8 cellular contexts compared by ENCODE assay signal in the genomic region with DNA sequence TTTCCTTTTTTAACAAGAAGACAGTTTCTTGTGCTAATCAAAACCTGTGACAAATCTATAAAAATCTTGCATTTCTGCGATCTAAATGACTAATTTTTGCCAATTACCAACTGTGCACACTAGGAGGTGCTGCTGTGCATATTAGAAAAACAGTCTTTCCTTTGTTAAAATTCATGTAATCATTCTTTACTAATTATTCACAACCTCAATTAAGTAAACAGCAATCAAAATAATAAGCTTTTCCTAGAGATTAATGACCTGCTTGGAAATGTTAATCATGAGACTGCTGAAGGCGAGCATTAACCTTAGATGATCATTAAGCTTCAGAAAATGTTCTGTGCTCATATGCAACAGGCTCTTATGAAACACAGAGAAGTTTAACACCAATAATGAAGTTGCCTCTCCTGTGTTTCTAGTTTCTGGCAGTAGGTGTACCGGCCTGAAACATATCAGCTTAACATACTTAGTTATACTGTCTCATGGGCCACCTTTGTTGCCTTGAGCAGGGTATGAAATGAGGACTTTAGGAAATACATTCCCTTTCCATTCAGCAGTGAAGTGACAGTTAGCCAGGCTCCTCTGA. TPM values are rescaled to one million over a fixed set of nuclear protein-coding genes. Genes with fewer than 3 reads are reported as not detected.
DNase-seq lines count a peak whose midpoint lies in the region; ATAC-seq, FAIRE-seq and TF ChIP-seq lines count a peak whose summit lies in the region.

No MANE protein-coding gene starts in this region.

- CTCF ChIA-PET in BJ (lab: Yijun Ruan, JAX), result interaction anchor here (0.7 to 5.9 kb wide), 26 partner anchors 9 to 184 kb away, joined by 3 to 54 read pairs (median 4); a partner anchor contains a TSS

- peaks cover 20% of the 10 kb centered on the region for H3K4me1 Mint-ChIP-seq in mesothelial cell of epicardium

- H3K4me3 Mint-ChIP-seq in mesothelial cell of epicardium, result no peak overlapping the region

- H3K36me3 Mint-ChIP-seq in mesothelial cell of epicardium, result no peaks in the 10 kb centered on the region

- no peak for ATAC-seq in GM18861 (IDR thresholded peaks at IDR 0.05; ENCODE audit: unreplicated experiment)
- ATAC-seq in GM18498 (IDR thresholded peaks at IDR 0.05; ENCODE audit: unreplicated experiment), result no peak
- ATAC-seq in GM19455 (IDR thresholded peaks at IDR 0.05; ENCODE audit: unreplicated experiment), result no peak

- no peaks in the 10 kb centered on the region for H3K27me3 Mint-ChIP-seq in mesothelial cell of epicardium (ENCODE audit: low read depth)

- H3K36me3 ChIP-seq in BJ (ENCODE audit: control insufficient read depth, insufficient read depth, low read length), result no peaks in the 10 kb centered on the region

- peak overlapping the region; percentile 56 for H3K27ac Mint-ChIP-seq in mesothelial cell of epicardium

- no peak overlapping the region for H3K4me3 ChIP-seq in BJ (ENCODE audit: low read depth, low read length)
- H3K4me3 ChIP-seq in choroid plexus epithelial cell (ENCODE audit: low read depth, low read length), result no peak overlapping the region

- TF ChIP-seq CTCF in BJ (IDR thresholded peaks at IDR 0.05; ENCODE audit: insufficient read depth, low read depth, low read length) (peak; percentile 77), choroid plexus epithelial cell (conservative IDR thresholded peaks at IDR 0.05; ENCODE audit: low read depth, low read length) (peak; percentile 74), mesothelial cell of epicardium (IDR thresholded peaks at IDR 0.05; ENCODE audit: unreplicated experiment) (peak; percentile 79)

- H3K9me3 Mint-ChIP-seq in mesothelial cell of epicardium, result no peaks in the 10 kb centered on the region

- POLR2A ChIA-PET in BJ (lab: Charles Lee), result no interaction called here

- peak; percentile 83 for FAIRE-seq in GM12892 (lab: Jason Lieb, UNC)

- no peaks in the 10 kb centered on the region for H3K27me3 ChIP-seq in BJ (ENCODE audit: control insufficient read depth, insufficient read depth, low read length)

- no peak for TF ChIP-seq POLR2A in GM12892 (IDR thresholded peaks at IDR 0.05; ENCODE audit: low read depth, low read length)

- DNase-seq in BJ (ENCODE audit: low read depth), result peak; percentile 14
- DNase-seq in GM12892 (ENCODE audit: insufficient read length), result no peak
- peak; percentile 49 for DNase-seq in RKO (ENCODE audit: low spot score)
- DNase-seq in choroid plexus epithelial cell (ENCODE audit: low read depth), result peak; percentile 59
- DNase-seq in mesothelial cell of epicardium (ENCODE audit: low spot score in 2 of 2, unreplicated experiment in 2 of 2), result no peak

RNA-seq across cellular contexts. Expression of a gene that starts 17.7 kb away (rescaled TPM):
- 1.1 and 1.9 TPM in 2 replicates for polyA plus RNA-seq in BJ (2011; rRNA removed)
- 0.24 and 1.0 TPM in 2 replicates for polyA minus RNA-seq in BJ (2011; rRNA and poly(A)+ RNA removed)
- 6.6 TPM for polyA plus RNA-seq in GM12892 (2012; ENCODE audit: missing spikeins)
- 3.4 to 4.2 TPM (median 3.5 TPM) in 3 replicates for total RNA-seq in mesothelial cell of epicardium

RNA-seq across cellular contexts. Expression of a gene that starts 18.5 kb away (rescaled TPM):
- polyA plus RNA-seq in BJ (2011; rRNA removed), result 0.53 and 1.0 TPM in 2 replicates
- polyA minus RNA-seq in BJ (2011; rRNA and poly(A)+ RNA removed), result not detected in 2 replicates
- 0.19 TPM for polyA plus RNA-seq in GM12892 (2012; ENCODE audit: missing spikeins)
- total RNA-seq in mesothelial cell of epicardium, result 0.74 to 1.3 TPM (median 0.95 TPM) in 3 replicates

RNA-seq across cellular contexts. Expression of a gene that starts 44.4 kb away (rescaled TPM):
- polyA plus RNA-seq in BJ (2011; rRNA removed), result 0.18 and 0.25 TPM in 2 replicates
- polyA minus RNA-seq in BJ (2011; rRNA and poly(A)+ RNA removed), result not detected in 2 replicates
- 0.32 TPM for polyA plus RNA-seq in GM12892 (2012; ENCODE audit: missing spikeins)
- not detected in 3 replicates for total RNA-seq in mesothelial cell of epicardium

Comparison
In these comparisons a context has a peak if more than half of its experiments do, and no peak if none do; other contexts are left out.
1. DNase-seq: peak in BJ (single experiment), RKO (single experiment) and choroid plexus epithelial cell (single experiment); none in GM12892 (single experiment) and mesothelial cell of epicardium (0 of 2).
2. Peak in every context shown above with its lines, with median percentiles within 50 percentile points of each other: CTCF ChIP-seq.